34 cellular contexts compared by ENCODE assay signal in genomic region chr1:29774355-29774754, GRCh38.
"Had no signal": no experiment of that assay in that cellular context is flagged by ENCODE, and none has a peak within 500 bp of the region (broad histone marks: within the 10 kb centered on the region; RNA-seq: fewer than 3 reads in every experiment).

No MANE protein-coding gene starts in this region.

- DNase-seq: Karpas-422, Kasumi-1, MG63, MM.1S, MV-4-11, NCI-H1048, NCI-H1092, NCI-H1092 treated with DMSO at 0.1 percent for 48 hours, NCI-H1105, NCI-H1105 treated with DMSO at 0.1 percent for 48 hours, NCI-H1417, NCI-H1417 treated with DMSO at 0.1 percent for 48 hours, NCI-H1436, NCI-H1436 treated with DMSO at 0.1 percent for 48 hours, NCI-H146, NCI-H1694, NCI-H1694 treated with DMSO at 0.1 percent for 48 hours, NCI-H187, NCI-H187 treated with DMSO at 0.1 percent for 48 hours, NCI-H1930, NCI-H2029, NCI-H2029 treated with DMSO at 0.1 percent for 48 hours, NCI-H2081, NCI-H2081 treated with DMSO at 0.1 percent for 48 hours, NCI-H2107, NCI-H2171, NCI-H2171 treated with DMSO at 0.1 percent for 48 hours, NCI-H2227 treated with DMSO at 0.1 percent for 48 hours, NCI-H226, NCI-H345, NCI-H446, NCI-H446 treated with DMSO at 0.1 percent for 48 hours, NCI-H510A, NCI-H510A treated with DMSO at 0.1 percent for 48 hours had no signal

- H3K4me3 ChIP-seq: MG63 had no signal

- H3K9me3 ChIP-seq: MG63 had no signal

- H3K36me3 ChIP-seq: MG63 had no signal
